1 cellular context compared by ENCODE assay signal in the genomic region with DNA sequence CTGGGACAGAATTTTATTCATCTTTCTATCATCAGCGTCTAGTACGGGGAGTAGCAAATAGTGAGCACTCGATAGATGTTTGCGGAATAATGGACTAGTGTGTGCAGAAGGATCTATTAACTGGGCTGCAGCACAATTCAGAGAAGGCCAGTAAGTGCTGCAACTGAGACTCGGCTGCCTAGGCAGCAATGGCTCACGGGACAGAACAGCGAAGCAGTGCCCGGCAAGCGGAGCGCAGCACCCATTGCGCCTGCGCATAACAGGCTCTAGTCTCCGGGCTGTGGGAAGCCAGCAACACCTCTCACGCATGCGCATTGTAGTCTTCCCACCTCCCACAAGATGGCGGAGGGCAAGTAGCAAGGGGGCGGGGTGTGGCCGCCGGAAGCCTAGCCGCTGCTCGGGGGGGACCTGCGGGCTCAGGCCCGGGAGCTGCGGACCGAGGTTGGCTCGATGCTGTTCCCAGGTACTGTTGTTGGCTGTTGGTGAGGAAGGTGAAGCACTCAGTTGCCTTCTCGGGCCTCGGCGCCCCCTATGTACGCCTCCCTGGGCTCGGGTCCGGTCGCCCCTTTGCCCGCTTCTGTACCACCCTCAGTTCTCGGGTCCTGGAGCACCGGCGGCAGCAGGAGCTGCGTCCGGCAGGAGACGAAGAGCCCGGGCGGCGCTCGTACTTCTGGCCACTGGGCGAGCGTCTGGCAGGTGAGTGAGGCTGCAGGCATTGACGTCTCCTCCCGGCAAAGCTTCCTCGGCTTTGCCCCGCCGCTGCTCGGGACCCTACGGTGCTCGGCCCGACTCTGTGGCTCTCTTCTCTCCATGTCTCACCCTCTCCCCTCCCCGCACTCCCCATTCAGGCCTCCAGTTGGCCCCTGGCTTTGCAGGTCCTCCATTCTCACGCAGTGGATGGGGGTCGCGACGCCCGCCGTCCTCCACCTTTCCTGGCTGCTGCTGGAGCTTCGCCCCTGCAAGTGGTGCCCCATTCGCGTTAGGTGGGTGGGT.
TF ChIP-seq lines count a peak whose summit lies in the region.

No MANE protein-coding gene starts in this region.

TF ChIP-seq in HepG2, 621 proteins besides CTCF, POLR2A, EP300 and RAD21 (continued from another document and continues in another):
- TF ChIP-seq, protein P1, sequence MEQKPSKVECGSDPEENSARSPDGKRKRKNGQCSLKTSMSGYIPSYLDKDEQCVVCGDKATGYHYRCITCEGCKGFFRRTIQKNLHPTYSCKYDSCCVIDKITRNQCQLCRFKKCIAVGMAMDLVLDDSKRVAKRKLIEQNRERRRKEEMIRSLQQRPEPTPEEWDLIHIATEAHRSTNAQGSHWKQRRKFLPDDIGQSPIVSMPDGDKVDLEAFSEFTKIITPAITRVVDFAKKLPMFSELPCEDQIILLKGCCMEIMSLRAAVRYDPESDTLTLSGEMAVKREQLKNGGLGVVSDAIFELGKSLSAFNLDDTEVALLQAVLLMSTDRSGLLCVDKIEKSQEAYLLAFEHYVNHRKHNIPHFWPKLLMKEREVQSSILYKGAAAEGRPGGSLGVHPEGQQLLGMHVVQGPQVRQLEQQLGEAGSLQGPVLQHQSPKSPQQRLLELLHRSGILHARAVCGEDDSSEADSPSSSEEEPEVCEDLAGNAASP (CRISPR knock-in tag; IDR thresholded peaks at IDR 0.05; ENCODE audit: borderline replicate concordance) = peak; percentile 40; the same call in 1 of the 2 replicates
- peak; percentile 88 for TF ChIP-seq SALL1 (CRISPR knock-in tag; IDR thresholded peaks at IDR 0.05)
- TF ChIP-seq ISX (CRISPR knock-in tag; conservative IDR thresholded peaks at IDR 0.05) = no peak
- no peak for TF ChIP-seq NR3C1 (CRISPR knock-in tag; IDR thresholded peaks at IDR 0.05)
- no peak for TF ChIP-seq HHEX (CRISPR knock-in tag; IDR thresholded peaks at IDR 0.05)
- TF ChIP-seq FOXA3 (CRISPR knock-in tag; IDR thresholded peaks at IDR 0.05) = peak; percentile 43; the same call in 1 of the 2 replicates
- TF ChIP-seq ZNF333 (CRISPR knock-in tag; IDR thresholded peaks at IDR 0.05; ENCODE audit: borderline replicate concordance) = no peak
- TF ChIP-seq REL (CRISPR knock-in tag; conservative IDR thresholded peaks at IDR 0.05) = no peak
- TF ChIP-seq, protein P2, sequence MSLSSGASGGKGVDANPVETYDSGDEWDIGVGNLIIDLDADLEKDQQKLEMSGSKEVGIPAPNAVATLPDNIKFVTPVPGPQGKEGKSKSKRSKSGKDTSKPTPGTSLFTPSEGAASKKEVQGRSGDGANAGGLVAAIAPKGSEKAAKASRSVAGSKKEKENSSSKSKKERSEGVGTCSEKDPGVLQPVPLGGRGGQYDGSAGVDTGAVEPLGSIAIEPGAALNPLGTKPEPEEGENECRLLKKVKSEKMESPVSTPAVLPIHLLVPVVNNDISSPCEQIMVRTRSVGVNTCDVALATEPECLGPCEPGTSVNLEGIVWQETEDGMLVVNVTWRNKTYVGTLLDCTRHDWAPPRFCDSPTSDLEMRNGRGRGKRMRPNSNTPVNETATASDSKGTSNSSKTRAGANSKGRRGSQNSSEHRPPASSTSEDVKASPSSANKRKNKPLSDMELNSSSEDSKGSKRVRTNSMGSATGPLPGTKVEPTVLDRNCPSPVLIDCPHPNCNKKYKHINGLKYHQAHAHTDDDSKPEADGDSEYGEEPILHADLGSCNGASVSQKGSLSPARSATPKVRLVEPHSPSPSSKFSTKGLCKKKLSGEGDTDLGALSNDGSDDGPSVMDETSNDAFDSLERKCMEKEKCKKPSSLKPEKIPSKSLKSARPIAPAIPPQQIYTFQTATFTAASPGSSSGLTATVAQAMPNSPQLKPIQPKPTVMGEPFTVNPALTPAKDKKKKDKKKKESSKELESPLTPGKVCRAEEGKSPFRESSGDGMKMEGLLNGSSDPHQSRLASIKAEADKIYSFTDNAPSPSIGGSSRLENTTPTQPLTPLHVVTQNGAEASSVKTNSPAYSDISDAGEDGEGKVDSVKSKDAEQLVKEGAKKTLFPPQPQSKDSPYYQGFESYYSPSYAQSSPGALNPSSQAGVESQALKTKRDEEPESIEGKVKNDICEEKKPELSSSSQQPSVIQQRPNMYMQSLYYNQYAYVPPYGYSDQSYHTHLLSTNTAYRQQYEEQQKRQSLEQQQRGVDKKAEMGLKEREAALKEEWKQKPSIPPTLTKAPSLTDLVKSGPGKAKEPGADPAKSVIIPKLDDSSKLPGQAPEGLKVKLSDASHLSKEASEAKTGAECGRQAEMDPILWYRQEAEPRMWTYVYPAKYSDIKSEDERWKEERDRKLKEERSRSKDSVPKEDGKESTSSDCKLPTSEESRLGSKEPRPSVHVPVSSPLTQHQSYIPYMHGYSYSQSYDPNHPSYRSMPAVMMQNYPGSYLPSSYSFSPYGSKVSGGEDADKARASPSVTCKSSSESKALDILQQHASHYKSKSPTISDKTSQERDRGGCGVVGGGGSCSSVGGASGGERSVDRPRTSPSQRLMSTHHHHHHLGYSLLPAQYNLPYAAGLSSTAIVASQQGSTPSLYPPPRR (CRISPR knock-in tag; IDR thresholded peaks at IDR 0.05; ENCODE audit: borderline replicate concordance) = no peak; the same call in 1 of the 2 replicates
- peak; percentile 55; the same call in 1 of the 2 replicates for TF ChIP-seq ZNF232 (CRISPR knock-in tag; IDR thresholded peaks at IDR 0.05; ENCODE audit: borderline replicate concordance)
- TF ChIP-seq, protein P3, sequence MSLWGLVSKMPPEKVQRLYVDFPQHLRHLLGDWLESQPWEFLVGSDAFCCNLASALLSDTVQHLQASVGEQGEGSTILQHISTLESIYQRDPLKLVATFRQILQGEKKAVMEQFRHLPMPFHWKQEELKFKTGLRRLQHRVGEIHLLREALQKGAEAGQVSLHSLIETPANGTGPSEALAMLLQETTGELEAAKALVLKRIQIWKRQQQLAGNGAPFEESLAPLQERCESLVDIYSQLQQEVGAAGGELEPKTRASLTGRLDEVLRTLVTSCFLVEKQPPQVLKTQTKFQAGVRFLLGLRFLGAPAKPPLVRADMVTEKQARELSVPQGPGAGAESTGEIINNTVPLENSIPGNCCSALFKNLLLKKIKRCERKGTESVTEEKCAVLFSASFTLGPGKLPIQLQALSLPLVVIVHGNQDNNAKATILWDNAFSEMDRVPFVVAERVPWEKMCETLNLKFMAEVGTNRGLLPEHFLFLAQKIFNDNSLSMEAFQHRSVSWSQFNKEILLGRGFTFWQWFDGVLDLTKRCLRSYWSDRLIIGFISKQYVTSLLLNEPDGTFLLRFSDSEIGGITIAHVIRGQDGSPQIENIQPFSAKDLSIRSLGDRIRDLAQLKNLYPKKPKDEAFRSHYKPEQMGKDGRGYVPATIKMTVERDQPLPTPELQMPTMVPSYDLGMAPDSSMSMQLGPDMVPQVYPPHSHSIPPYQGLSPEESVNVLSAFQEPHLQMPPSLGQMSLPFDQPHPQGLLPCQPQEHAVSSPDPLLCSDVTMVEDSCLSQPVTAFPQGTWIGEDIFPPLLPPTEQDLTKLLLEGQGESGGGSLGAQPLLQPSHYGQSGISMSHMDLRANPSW (CRISPR knock-in tag; IDR thresholded peaks at IDR 0.05; ENCODE audit: borderline replicate concordance) = no peak; the same call in 1 of the 2 replicates
- 0 out of 2 replicates have a peak, but pooled peaks have one; percentile 50 for TF ChIP-seq ELF4 (CRISPR knock-in tag; IDR thresholded peaks at IDR 0.05; ENCODE audit: borderline replicate concordance)
- TF ChIP-seq, protein P4, sequence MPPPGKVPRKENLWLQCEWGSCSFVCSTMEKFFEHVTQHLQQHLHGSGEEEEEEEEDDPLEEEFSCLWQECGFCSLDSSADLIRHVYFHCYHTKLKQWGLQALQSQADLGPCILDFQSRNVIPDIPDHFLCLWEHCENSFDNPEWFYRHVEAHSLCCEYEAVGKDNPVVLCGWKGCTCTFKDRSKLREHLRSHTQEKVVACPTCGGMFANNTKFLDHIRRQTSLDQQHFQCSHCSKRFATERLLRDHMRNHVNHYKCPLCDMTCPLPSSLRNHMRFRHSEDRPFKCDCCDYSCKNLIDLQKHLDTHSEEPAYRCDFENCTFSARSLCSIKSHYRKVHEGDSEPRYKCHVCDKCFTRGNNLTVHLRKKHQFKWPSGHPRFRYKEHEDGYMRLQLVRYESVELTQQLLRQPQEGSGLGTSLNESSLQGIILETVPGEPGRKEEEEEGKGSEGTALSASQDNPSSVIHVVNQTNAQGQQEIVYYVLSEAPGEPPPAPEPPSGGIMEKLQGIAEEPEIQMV (CRISPR knock-in tag; IDR thresholded peaks at IDR 0.05; ENCODE audit: low read depth) = peak; percentile 98
- TF ChIP-seq, protein P5, sequence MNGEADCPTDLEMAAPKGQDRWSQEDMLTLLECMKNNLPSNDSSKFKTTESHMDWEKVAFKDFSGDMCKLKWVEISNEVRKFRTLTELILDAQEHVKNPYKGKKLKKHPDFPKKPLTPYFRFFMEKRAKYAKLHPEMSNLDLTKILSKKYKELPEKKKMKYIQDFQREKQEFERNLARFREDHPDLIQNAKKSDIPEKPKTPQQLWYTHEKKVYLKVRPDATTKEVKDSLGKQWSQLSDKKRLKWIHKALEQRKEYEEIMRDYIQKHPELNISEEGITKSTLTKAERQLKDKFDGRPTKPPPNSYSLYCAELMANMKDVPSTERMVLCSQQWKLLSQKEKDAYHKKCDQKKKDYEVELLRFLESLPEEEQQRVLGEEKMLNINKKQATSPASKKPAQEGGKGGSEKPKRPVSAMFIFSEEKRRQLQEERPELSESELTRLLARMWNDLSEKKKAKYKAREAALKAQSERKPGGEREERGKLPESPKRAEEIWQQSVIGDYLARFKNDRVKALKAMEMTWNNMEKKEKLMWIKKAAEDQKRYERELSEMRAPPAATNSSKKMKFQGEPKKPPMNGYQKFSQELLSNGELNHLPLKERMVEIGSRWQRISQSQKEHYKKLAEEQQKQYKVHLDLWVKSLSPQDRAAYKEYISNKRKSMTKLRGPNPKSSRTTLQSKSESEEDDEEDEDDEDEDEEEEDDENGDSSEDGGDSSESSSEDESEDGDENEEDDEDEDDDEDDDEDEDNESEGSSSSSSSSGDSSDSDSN (CRISPR knock-in tag; IDR thresholded peaks at IDR 0.05) = peak; percentile 98
- no peak for TF ChIP-seq SIN3B (IDR thresholded peaks at IDR 0.05; ENCODE audit: low read length)
- TF ChIP-seq BRCA1 (CRISPR knock-in tag; IDR thresholded peaks at IDR 0.05) = 0 out of 2 replicates have a peak, but pooled peaks have one; percentile 16
- TF ChIP-seq, protein P6, sequence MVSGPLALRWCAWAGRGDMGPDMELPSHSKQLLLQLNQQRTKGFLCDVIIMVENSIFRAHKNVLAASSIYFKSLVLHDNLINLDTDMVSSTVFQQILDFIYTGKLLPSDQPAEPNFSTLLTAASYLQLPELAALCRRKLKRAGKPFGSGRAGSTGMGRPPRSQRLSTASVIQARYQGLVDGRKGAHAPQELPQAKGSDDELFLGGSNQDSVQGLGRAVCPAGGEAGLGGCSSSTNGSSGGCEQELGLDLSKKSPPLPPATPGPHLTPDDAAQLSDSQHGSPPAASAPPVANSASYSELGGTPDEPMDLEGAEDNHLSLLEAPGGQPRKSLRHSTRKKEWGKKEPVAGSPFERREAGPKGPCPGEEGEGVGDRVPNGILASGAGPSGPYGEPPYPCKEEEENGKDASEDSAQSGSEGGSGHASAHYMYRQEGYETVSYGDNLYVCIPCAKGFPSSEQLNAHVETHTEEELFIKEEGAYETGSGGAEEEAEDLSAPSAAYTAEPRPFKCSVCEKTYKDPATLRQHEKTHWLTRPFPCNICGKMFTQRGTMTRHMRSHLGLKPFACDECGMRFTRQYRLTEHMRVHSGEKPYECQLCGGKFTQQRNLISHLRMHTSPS (CRISPR knock-in tag; IDR thresholded peaks at IDR 0.05; ENCODE audit: low read depth) = no peak
- peak; percentile 39; the same call in 1 of the 3 replicates for TF ChIP-seq MXI1 (IDR thresholded peaks at IDR 0.05; ENCODE audit: borderline replicate concordance, low read depth, low read length)
- peak; percentile 90; the same call in 1 of the 2 replicates for TF ChIP-seq ZNF547 (CRISPR knock-in tag; IDR thresholded peaks at IDR 0.05)
- peak; percentile 92 for TF ChIP-seq ZNF772 (CRISPR knock-in tag; IDR thresholded peaks at IDR 0.05)
- TF ChIP-seq REXO4 (CRISPR knock-in tag; IDR thresholded peaks at IDR 0.05; ENCODE audit: borderline replicate concordance) = no peak
- TF ChIP-seq ZSCAN20 (CRISPR knock-in tag; IDR thresholded peaks at IDR 0.05; ENCODE audit: borderline replicate concordance) = peak; percentile 69; the same call in 1 of the 2 replicates
- no peak for TF ChIP-seq MATR3 (CRISPR knock-in tag; IDR thresholded peaks at IDR 0.05)
- TF ChIP-seq, protein P7, sequence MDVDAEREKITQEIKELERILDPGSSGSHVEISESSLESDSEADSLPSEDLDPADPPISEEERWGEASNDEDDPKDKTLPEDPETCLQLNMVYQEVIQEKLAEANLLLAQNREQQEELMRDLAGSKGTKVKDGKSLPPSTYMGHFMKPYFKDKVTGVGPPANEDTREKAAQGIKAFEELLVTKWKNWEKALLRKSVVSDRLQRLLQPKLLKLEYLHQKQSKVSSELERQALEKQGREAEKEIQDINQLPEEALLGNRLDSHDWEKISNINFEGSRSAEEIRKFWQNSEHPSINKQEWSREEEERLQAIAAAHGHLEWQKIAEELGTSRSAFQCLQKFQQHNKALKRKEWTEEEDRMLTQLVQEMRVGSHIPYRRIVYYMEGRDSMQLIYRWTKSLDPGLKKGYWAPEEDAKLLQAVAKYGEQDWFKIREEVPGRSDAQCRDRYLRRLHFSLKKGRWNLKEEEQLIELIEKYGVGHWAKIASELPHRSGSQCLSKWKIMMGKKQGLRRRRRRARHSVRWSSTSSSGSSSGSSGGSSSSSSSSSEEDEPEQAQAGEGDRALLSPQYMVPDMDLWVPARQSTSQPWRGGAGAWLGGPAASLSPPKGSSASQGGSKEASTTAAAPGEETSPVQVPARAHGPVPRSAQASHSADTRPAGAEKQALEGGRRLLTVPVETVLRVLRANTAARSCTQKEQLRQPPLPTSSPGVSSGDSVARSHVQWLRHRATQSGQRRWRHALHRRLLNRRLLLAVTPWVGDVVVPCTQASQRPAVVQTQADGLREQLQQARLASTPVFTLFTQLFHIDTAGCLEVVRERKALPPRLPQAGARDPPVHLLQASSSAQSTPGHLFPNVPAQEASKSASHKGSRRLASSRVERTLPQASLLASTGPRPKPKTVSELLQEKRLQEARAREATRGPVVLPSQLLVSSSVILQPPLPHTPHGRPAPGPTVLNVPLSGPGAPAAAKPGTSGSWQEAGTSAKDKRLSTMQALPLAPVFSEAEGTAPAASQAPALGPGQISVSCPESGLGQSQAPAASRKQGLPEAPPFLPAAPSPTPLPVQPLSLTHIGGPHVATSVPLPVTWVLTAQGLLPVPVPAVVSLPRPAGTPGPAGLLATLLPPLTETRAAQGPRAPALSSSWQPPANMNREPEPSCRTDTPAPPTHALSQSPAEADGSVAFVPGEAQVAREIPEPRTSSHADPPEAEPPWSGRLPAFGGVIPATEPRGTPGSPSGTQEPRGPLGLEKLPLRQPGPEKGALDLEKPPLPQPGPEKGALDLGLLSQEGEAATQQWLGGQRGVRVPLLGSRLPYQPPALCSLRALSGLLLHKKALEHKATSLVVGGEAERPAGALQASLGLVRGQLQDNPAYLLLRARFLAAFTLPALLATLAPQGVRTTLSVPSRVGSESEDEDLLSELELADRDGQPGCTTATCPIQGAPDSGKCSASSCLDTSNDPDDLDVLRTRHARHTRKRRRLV (CRISPR knock-in tag; IDR thresholded peaks at IDR 0.05) = 0 out of 2 replicates have a peak, but pooled peaks have one; percentile 39
- peak; percentile 82; the same call in 1 of the 2 replicates for TF ChIP-seq EEA1 (CRISPR knock-in tag; IDR thresholded peaks at IDR 0.05; ENCODE audit: borderline replicate concordance)
- TF ChIP-seq ETV5 (CRISPR knock-in tag; IDR thresholded peaks at IDR 0.05; ENCODE audit: borderline replicate concordance) = peak; percentile 87
- TF ChIP-seq ZIK1 (CRISPR knock-in tag; IDR thresholded peaks at IDR 0.05; ENCODE audit: borderline replicate concordance, low read depth) = peak; percentile 78; the same call in 1 of the 2 replicates
- no peak for TF ChIP-seq ESRRA (CRISPR knock-in tag; IDR thresholded peaks at IDR 0.05; ENCODE audit: low read depth)
- peak; percentile 75; the same call in 1 of the 2 replicates for TF ChIP-seq NKX3-1 (CRISPR knock-in tag; IDR thresholded peaks at IDR 0.05)
- TF ChIP-seq NAIF1 (CRISPR knock-in tag; IDR thresholded peaks at IDR 0.05; ENCODE audit: borderline replicate concordance) = no peak; the same call in 1 of the 2 replicates
- TF ChIP-seq SAP130 (CRISPR knock-in tag; IDR thresholded peaks at IDR 0.05; ENCODE audit: low read depth) = peak; percentile 83
- TF ChIP-seq DMAP1 (CRISPR knock-in tag; IDR thresholded peaks at IDR 0.05) = peak; percentile 64
